Comparison of ENCODE assay signal across 1 cellular context in genomic region chr5:176536132-176536901, GRCh38.
TF ChIP-seq lines count a peak whose summit lies in the region.

No MANE protein-coding gene starts in this region.

TF ChIP-seq in HepG2, 621 proteins besides CTCF, POLR2A, EP300 and RAD21 (continued from another document and continues in another):
- peak; percentile 42; the same call in 1 of the 2 replicates for TF ChIP-seq PATZ1 (CRISPR knock-in tag; IDR thresholded peaks at IDR 0.05)
- TF ChIP-seq FUBP1 (CRISPR knock-in tag; IDR thresholded peaks at IDR 0.05; ENCODE audit: borderline replicate concordance): no peak
- no peak for TF ChIP-seq IKZF4 (CRISPR knock-in tag; IDR thresholded peaks at IDR 0.05; ENCODE audit: borderline replicate concordance, low read depth, not compliant biosample characterization)
- TF ChIP-seq ZZZ3 (CRISPR knock-in tag; IDR thresholded peaks at IDR 0.05; ENCODE audit: borderline replicate concordance): no peak
- no peak for TF ChIP-seq REXO4 (CRISPR knock-in tag; IDR thresholded peaks at IDR 0.05; ENCODE audit: borderline replicate concordance)
- TF ChIP-seq GTF3A (CRISPR knock-in tag; conservative IDR thresholded peaks at IDR 0.05): no peak
- TF ChIP-seq ZNF292 (CRISPR knock-in tag; IDR thresholded peaks at IDR 0.05; ENCODE audit: borderline replicate concordance, low read depth): no peak
- TF ChIP-seq SETDB1 (CRISPR knock-in tag; IDR thresholded peaks at IDR 0.05; ENCODE audit: borderline replicate concordance): no peak
- no peak for TF ChIP-seq RFX3 (CRISPR knock-in tag; IDR thresholded peaks at IDR 0.05)
- 0 out of 2 replicates have a peak, but pooled peaks have one; percentile 31 for TF ChIP-seq SMYD3 (CRISPR knock-in tag; IDR thresholded peaks at IDR 0.05)
- no peak for TF ChIP-seq ZNF282 (IDR thresholded peaks at IDR 0.05; ENCODE audit: partially characterized antibody)
- no peak for TF ChIP-seq NFE2L1 (CRISPR knock-in tag; IDR thresholded peaks at IDR 0.05; ENCODE audit: borderline replicate concordance)
- 0 out of 2 replicates have a peak, but pooled peaks have one; percentile 25 for TF ChIP-seq ZNF558 (CRISPR knock-in tag; IDR thresholded peaks at IDR 0.05; ENCODE audit: borderline replicate concordance)
- no peak for TF ChIP-seq KLF16 (CRISPR knock-in tag; IDR thresholded peaks at IDR 0.05)
- TF ChIP-seq TAF1 (CRISPR knock-in tag; IDR thresholded peaks at IDR 0.05): 0 out of 2 replicates have a peak, but pooled peaks have one; percentile 32
- TF ChIP-seq KLF12 (CRISPR knock-in tag; IDR thresholded peaks at IDR 0.05; ENCODE audit: borderline replicate concordance): no peak; the same call in 1 of the 2 replicates
- TF ChIP-seq CSRNP1 (CRISPR knock-in tag; IDR thresholded peaks at IDR 0.05): peak; percentile 62
- no peak for TF ChIP-seq BRD4 (CRISPR knock-in tag; IDR thresholded peaks at IDR 0.05)
- no peak for TF ChIP-seq ZBTB10 (CRISPR knock-in tag; IDR thresholded peaks at IDR 0.05; ENCODE audit: borderline replicate concordance)
- TF ChIP-seq MTA3 (CRISPR knock-in tag; IDR thresholded peaks at IDR 0.05): no peak
- no peak for TF ChIP-seq MATR3 (CRISPR knock-in tag; IDR thresholded peaks at IDR 0.05)
- no peak for TF ChIP-seq NCOR1 (IDR thresholded peaks at IDR 0.05; ENCODE audit: borderline replicate concordance, low read length)
- TF ChIP-seq SALL2 (CRISPR knock-in tag; IDR thresholded peaks at IDR 0.05): 0 out of 2 replicates have a peak, but pooled peaks have one; percentile 21
- no peak for TF ChIP-seq ZNF205 (CRISPR knock-in tag; IDR thresholded peaks at IDR 0.05)
- TF ChIP-seq ZNF234 (CRISPR knock-in tag; conservative IDR thresholded peaks at IDR 0.05): no peak
- no peak for TF ChIP-seq SP5 (CRISPR knock-in tag; IDR thresholded peaks at IDR 0.05; ENCODE audit: borderline replicate concordance, low read depth)
- TF ChIP-seq ZNF652 (CRISPR knock-in tag; IDR thresholded peaks at IDR 0.05; ENCODE audit: borderline replicate concordance, low read depth): peak; percentile 55; the same call in 1 of the 2 replicates
- no peak for TF ChIP-seq ZMAT3 (CRISPR knock-in tag; conservative IDR thresholded peaks at IDR 0.05)
- 0 out of 2 replicates have a peak, but pooled peaks have one; percentile 13 for TF ChIP-seq SALL1 (CRISPR knock-in tag; IDR thresholded peaks at IDR 0.05)
- no peak for TF ChIP-seq KLF15 (CRISPR knock-in tag; IDR thresholded peaks at IDR 0.05; ENCODE audit: borderline replicate concordance)
- peak; percentile 85 for TF ChIP-seq DMAP1 (CRISPR knock-in tag; IDR thresholded peaks at IDR 0.05)
- no peak for TF ChIP-seq AHR (CRISPR knock-in tag; IDR thresholded peaks at IDR 0.05)
- TF ChIP-seq GFI1 (CRISPR knock-in tag; IDR thresholded peaks at IDR 0.05; ENCODE audit: borderline replicate concordance): no peak
- 0 out of 2 replicates have a peak, but pooled peaks have one; percentile 13 for TF ChIP-seq EED (CRISPR knock-in tag; IDR thresholded peaks at IDR 0.05)
- TF ChIP-seq PLSCR1 (CRISPR knock-in tag; IDR thresholded peaks at IDR 0.05; ENCODE audit: borderline replicate concordance): 0 out of 2 replicates have a peak, but pooled peaks have one; percentile 29
- TF ChIP-seq ZBTB3 (CRISPR knock-in tag; IDR thresholded peaks at IDR 0.05; ENCODE audit: borderline replicate concordance, low read depth): no peak
- TF ChIP-seq HIVEP1 (CRISPR knock-in tag; IDR thresholded peaks at IDR 0.05): peak; percentile 48
- TF ChIP-seq SNAPC5 (CRISPR knock-in tag; IDR thresholded peaks at IDR 0.05; ENCODE audit: borderline replicate concordance): no peak
- no peak for TF ChIP-seq ZNF331 (CRISPR knock-in tag; IDR thresholded peaks at IDR 0.05)
- no peak for TF ChIP-seq ZNF414 (CRISPR knock-in tag; IDR thresholded peaks at IDR 0.05)
- TF ChIP-seq ZNF546 (CRISPR knock-in tag; conservative IDR thresholded peaks at IDR 0.05): peak; percentile 24; the same call in 1 of the 2 replicates
- peak; percentile 90; the same call in 2 of the 3 replicates for TF ChIP-seq MXI1 (IDR thresholded peaks at IDR 0.05; ENCODE audit: borderline replicate concordance, low read depth, low read length)
- TF ChIP-seq TCF7 (IDR thresholded peaks at IDR 0.05; ENCODE audit: low read depth): peak; percentile 56; the same call in 1 of the 2 replicates
- TF ChIP-seq MNT (IDR thresholded peaks at IDR 0.05): peak; percentile 77
- no peak for TF ChIP-seq MYNN (CRISPR knock-in tag; IDR thresholded peaks at IDR 0.05; ENCODE audit: low read depth)
- 0 out of 2 replicates have a peak, but pooled peaks have one; percentile 46 for TF ChIP-seq ZNF329 (CRISPR knock-in tag; IDR thresholded peaks at IDR 0.05; ENCODE audit: low read depth)
- TF ChIP-seq RBAK (CRISPR knock-in tag; IDR thresholded peaks at IDR 0.05): no peak
- TF ChIP-seq LRRFIP1 (CRISPR knock-in tag; conservative IDR thresholded peaks at IDR 0.05): no peak
- TF ChIP-seq ZFP36 (IDR thresholded peaks at IDR 0.05; ENCODE audit: borderline replicate concordance, low read depth, low read length, partially characterized antibody): no peak
- TF ChIP-seq ZNF660 (CRISPR knock-in tag; IDR thresholded peaks at IDR 0.05; ENCODE audit: borderline replicate concordance, low read depth): no peak
- TF ChIP-seq CENPBD1 (CRISPR knock-in tag; IDR thresholded peaks at IDR 0.05; ENCODE audit: borderline replicate concordance, low read depth): no peak
- no peak for TF ChIP-seq FOXP1 (IDR thresholded peaks at IDR 0.05)
- TF ChIP-seq FOXP1 (CRISPR knock-in tag; IDR thresholded peaks at IDR 0.05): no peak
- TF ChIP-seq TBX2 (CRISPR knock-in tag; IDR thresholded peaks at IDR 0.05; ENCODE audit: borderline replicate concordance): no peak
- TF ChIP-seq KDM3A (CRISPR knock-in tag; IDR thresholded peaks at IDR 0.05; ENCODE audit: low read depth): no peak
- peak; percentile 25 for TF ChIP-seq ZNF781 (CRISPR knock-in tag; IDR thresholded peaks at IDR 0.05; ENCODE audit: borderline replicate concordance, not compliant biosample characterization)
